Comparison of ENCODE assay signal across 13 cellular contexts in genomic region chr1:203624341-203624712, GRCh38. TPM values are rescaled to one million over a fixed set of nuclear protein-coding genes. Genes with fewer than 3 reads are reported as not detected.
A peak's percentile ranks its signal among the peaks of the same experiment; 100 is the strongest.
DNase-seq lines count a peak whose midpoint lies in the region; ATAC-seq and TF ChIP-seq lines count a peak whose summit lies in the region.
"Had no signal": no experiment of that assay in that cellular context is flagged by ENCODE, and none has a peak within 500 bp of the region (broad histone marks: within the 10 kb centered on the region; RNA-seq: fewer than 3 reads in every experiment).

No MANE protein-coding gene starts in this region.

- H3K27me3 Mint-ChIP-seq in activated CD4-positive, alpha-beta T cell treated with anti-CD3 and anti-CD28 coated beads, Interleukin-2, amount 10 ng/mL, durations not matched to agents 24 days and 14 days = no peaks in the 10 kb centered on the region
- no peaks in the 10 kb centered on the region for H3K27me3 Mint-ChIP-seq in T-helper 17 cell
- H3K27me3 Mint-ChIP-seq: type B pancreatic cell had no signal

- peaks cover 71% of the 10 kb centered on the region for H3K4me1 Mint-ChIP-seq in activated CD4-positive, alpha-beta T cell treated with anti-CD3 and anti-CD28 coated beads, Interleukin-2, amount 10 ng/mL, durations not matched to agents 24 days and 14 days
- H3K4me1 Mint-ChIP-seq in T-helper 17 cell = peaks cover 40% of the 10 kb centered on the region

- H3K36me3 Mint-ChIP-seq in activated CD4-positive, alpha-beta T cell treated with anti-CD3 and anti-CD28 coated beads, Interleukin-2, amount 10 ng/mL, durations not matched to agents 24 days and 14 days (ENCODE audit: low read depth) = peaks cover 6% of the 10 kb centered on the region
- H3K36me3 Mint-ChIP-seq in T-helper 17 cell (ENCODE audit: low read depth) = peaks cover 11% of the 10 kb centered on the region
- H3K36me3 Mint-ChIP-seq: type B pancreatic cell had no signal

- H3K27ac Mint-ChIP-seq in activated CD4-positive, alpha-beta T cell treated with anti-CD3 and anti-CD28 coated beads, Interleukin-2, amount 10 ng/mL, durations not matched to agents 24 days and 14 days = peak overlapping the region; percentile 53
- H3K27ac Mint-ChIP-seq in T-helper 17 cell = no peak overlapping the region

- TF ChIP-seq CTCF in coronary artery (IDR thresholded peaks at IDR 0.05) (no peak), gastrocnemius medialis (IDR thresholded peaks at IDR 0.05 in 4 of 5, conservative IDR thresholded peaks at IDR 0.05 in 1 of 5) (no peak)

- no peak for DNase-seq in activated CD4-positive, alpha-beta T cell treated with anti-CD3 and anti-CD28 coated beads, Interleukin-2, amount 10 ng/mL, durations not matched to agents 24 days and 14 days
- no peak for DNase-seq in activated CD4-positive, alpha-beta T cell treated with anti-CD3 and anti-CD28 coated beads for 48 hours
- DNase-seq in coronary artery (ENCODE audit: low spot score) = no peak
- no peak for DNase-seq in gastrocnemius medialis
- DNase-seq in T-helper 17 cell = no peak
- no peak for DNase-seq in ureter (ENCODE audit: low spot score)
- DNase-seq in stimulated activated naive CD4-positive, alpha-beta T cell (lab: John Stamatoyannopoulos, UW) = no peak
- DNase-seq: ACHN, heart right ventricle, kidney glomerular epithelial cell, SHP77 treated with DMSO at 0.1 percent for 48 hours had no signal

- ATAC-seq in gastrocnemius medialis (no peak), T-helper 17 cell (no peak)
- ATAC-seq: heart right ventricle had no signal

- no peaks in the 10 kb centered on the region for H3K9me3 ChIP-seq in KOPT-K1 (ENCODE audit: insufficient read depth, low read length, poor library complexity, severe bottlenecking)
- H3K9me3 ChIP-seq in gastrocnemius medialis = no peaks in the 10 kb centered on the region
- H3K9me3 ChIP-seq in T-helper 17 cell (ENCODE audit: control insufficient read depth, low read length, poor library complexity, severe bottlenecking) = no peaks in the 10 kb centered on the region
- H3K9me3 ChIP-seq: heart right ventricle had no signal

- H3K27ac ChIP-seq in KOPT-K1 (ENCODE audit: low read depth, low read length, poor library complexity, severe bottlenecking) = peak overlapping the region; percentile 2
- peak overlapping the region; percentile 13 to 45 for H3K27ac ChIP-seq in coronary artery
- H3K27ac ChIP-seq in gastrocnemius medialis = peak overlapping the region in 3 of 4 donors; percentile 15 to 30 (median 24)

- H3K27me3 ChIP-seq in gastrocnemius medialis = no peaks in the 10 kb centered on the region
- H3K27me3 ChIP-seq: heart right ventricle had no signal

- H3K36me3 ChIP-seq in KOPT-K1 (ENCODE audit: insufficient read depth, low read length) = no peaks in the 10 kb centered on the region
- no peaks in the 10 kb centered on the region for H3K36me3 ChIP-seq in gastrocnemius medialis
- H3K36me3 ChIP-seq: heart right ventricle had no signal

- H3K4me3 ChIP-seq in coronary artery = no peak overlapping the region
- H3K4me3 ChIP-seq in gastrocnemius medialis = no peak overlapping the region
- H3K4me3 ChIP-seq: heart right ventricle had no signal

- no peak for TF ChIP-seq POLR2A in gastrocnemius medialis (IDR thresholded peaks at IDR 0.05)

- H3K9me3 Mint-ChIP-seq in activated CD4-positive, alpha-beta T cell treated with anti-CD3 and anti-CD28 coated beads, Interleukin-2, amount 10 ng/mL, durations not matched to agents 24 days and 14 days = no peaks in the 10 kb centered on the region
- H3K9me3 Mint-ChIP-seq: type B pancreatic cell had no signal

- no peak overlapping the region for H3K4me3 Mint-ChIP-seq in activated CD4-positive, alpha-beta T cell treated with anti-CD3 and anti-CD28 coated beads, Interleukin-2, amount 10 ng/mL, durations not matched to agents 24 days and 14 days
- H3K4me3 Mint-ChIP-seq in T-helper 17 cell = no peak overlapping the region
- H3K4me3 Mint-ChIP-seq: type B pancreatic cell had no signal

- intact Hi-C loops in activated CD4-positive, alpha-beta T cell treated with anti-CD3 and anti-CD28 coated beads, Interleukin-2, amount 10 ng/mL, durations not matched to agents 24 days and 14 days (cut with micrococcal nuclease) = loop anchor here (10.0 kb wide), 2 partner anchors 170 to 300 kb away; partner anchors contain the start of genes ZBED6 and ZC3H11A
- intact Hi-C loops in gastrocnemius medialis (cut with DNase I; ENCODE audit: low total_unique reads) = loop anchor here (10.0 kb wide), 2 partner anchors 150 to 350 kb away; no protein-coding TSS in a partner anchor

- peaks cover 20 to 28% of the 10 kb centered on the region in 2 donors for H3K4me1 ChIP-seq in gastrocnemius medialis

- in situ Hi-C loops in gastrocnemius medialis (cut with MboI; ENCODE audit: low sequenced_read_pairs in 4 of 4) = loop anchor here in 1 of 4 donors (10.0 kb wide), 1 partner anchor 120 kb away; no protein-coding TSS in a partner anchor

RNA-seq across cellular contexts. Expression of gene ATP2B4, which starts 2.3 kb away (rescaled TPM):
- total RNA-seq in activated CD4-positive, alpha-beta T cell treated with anti-CD3 and anti-CD28 coated beads, Interleukin-2, amount 10 ng/mL, durations not matched to agents 24 days and 14 days = 32.7 and 33.5 TPM in 2 replicates
- 10 to 100 TPM in 3 of 4 donors, 1 to 10 TPM in 1; 9.3 to 19.0 (median 12.0) TPM for total RNA-seq in gastrocnemius medialis
- total RNA-seq in T-helper 17 cell = 10 to 100 TPM; 92.5 to 99.2 TPM
- total RNA-seq in ureter = 141 TPM
